8 cellular contexts compared by ENCODE assay signal in the genomic region with DNA sequence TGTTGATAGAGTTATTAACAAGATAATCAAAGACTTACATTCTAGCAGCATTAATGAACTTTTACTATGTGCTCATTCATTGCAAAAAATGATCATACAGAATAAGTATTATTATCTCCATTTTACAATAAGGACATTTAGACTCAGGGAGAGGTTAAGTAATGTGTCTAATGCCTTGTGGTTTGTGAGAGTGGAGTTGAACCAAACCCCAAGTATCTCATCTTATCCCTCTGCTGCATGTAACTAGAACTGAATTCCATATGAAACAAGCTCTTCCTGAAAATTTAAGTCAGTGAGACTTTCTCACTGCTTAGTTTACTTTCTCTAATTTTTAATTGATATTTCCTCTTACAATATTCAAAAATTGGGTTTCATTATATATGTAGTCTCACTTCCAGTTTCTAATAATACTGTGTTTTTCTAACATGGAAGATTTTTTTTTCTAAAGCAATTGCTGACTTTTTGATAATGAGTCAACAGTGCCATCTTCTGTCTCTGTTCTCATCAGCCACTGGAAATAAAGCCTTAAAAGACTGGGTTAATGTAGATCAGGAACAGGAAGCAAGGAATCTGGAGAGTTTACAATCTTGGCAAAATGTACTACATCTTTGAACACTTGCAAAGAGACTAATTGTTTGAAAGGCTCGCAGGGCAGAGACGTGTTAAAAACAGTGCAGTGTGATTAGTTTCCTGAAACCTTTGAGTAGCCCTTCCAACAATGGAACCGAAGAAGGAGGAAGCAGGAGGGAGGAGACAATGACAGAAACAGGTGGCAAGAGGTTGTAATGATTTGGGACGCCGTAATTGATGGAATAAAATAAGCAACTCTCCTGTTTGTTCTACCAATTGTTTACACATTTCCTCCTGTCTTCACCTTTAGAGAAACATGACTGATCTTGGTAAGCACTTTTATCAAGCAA.
DNase-seq lines count a peak whose midpoint lies in the region; ATAC-seq, FAIRE-seq and TF ChIP-seq lines count a peak whose summit lies in the region.

No MANE protein-coding gene starts in this region.

- DNase-seq in GM12892 (ENCODE audit: insufficient read length): no peak
- DNase-seq in H4 (ENCODE audit: low spot score): peak; percentile 42
- DNase-seq in KBM-7: peak; percentile 34
- no peak for DNase-seq in RWPE2 (ENCODE audit: low spot score)
- DNase-seq in mesendoderm: peak; percentile 58
- no peak for DNase-seq in GM19239 (ENCODE audit: insufficient read length, low spot score)
- DNase-seq in GM19240 (ENCODE audit: insufficient read length, low spot score): no peak
- no peak for DNase-seq in lower leg skin (ENCODE audit: low spot score in 2 of 2)

- no peaks in the 10 kb centered on the region for H3K79me1 ChIP-seq in mesendoderm (ENCODE audit: low read length)

- TF ChIP-seq CTCF in RWPE2 (IDR thresholded peaks at IDR 0.05; ENCODE audit: poor library complexity, severe bottlenecking) (peak; percentile 54), lower leg skin (IDR thresholded peaks at IDR 0.05) (no peak)

- TF ChIP-seq POLR2A in GM12892 (IDR thresholded peaks at IDR 0.05; ENCODE audit: low read depth, low read length) (no peak), lower leg skin (IDR thresholded peaks at IDR 0.05) (no peak)

- H2BK5ac ChIP-seq in mesendoderm (ENCODE audit: low read length): no peak overlapping the region

- H4K5ac ChIP-seq in mesendoderm (ENCODE audit: low read length): no peak overlapping the region

- no peak overlapping the region for H2AK5ac ChIP-seq in mesendoderm (ENCODE audit: low read length)

- no CpG with 5 or more reads among the region's 5 CpGs for WGBS in mesendoderm (ENCODE audit: extremely low coverage, insufficient coverage, low lambda C conversion rate)
- WGBS in lower leg skin, 2 donors: 4% methylated on average over 5 of the region's 5 CpGs

- ATAC-seq in RWPE2 (ENCODE audit: low read depth): no peak; the same call in 2 of the 3 replicates

- no peaks in the 10 kb centered on the region for H3K9me3 ChIP-seq in RWPE2 (ENCODE audit: severe bottlenecking)

- no peak overlapping the region for H3K27ac ChIP-seq in RWPE2 (ENCODE audit: poor library complexity, severe bottlenecking)
- H3K27ac ChIP-seq in mesendoderm (ENCODE audit: low read depth, low read length): no peak overlapping the region

- H3K9ac ChIP-seq in mesendoderm (ENCODE audit: low read length): no peak overlapping the region

- H3K4me1 ChIP-seq in RWPE2 (ENCODE audit: insufficient read depth, poor library complexity, severe bottlenecking) (no peaks in the 10 kb centered on the region), mesendoderm (ENCODE audit: control insufficient read depth, low read depth, low read length) (no peaks in the 10 kb centered on the region)

- FAIRE-seq in GM12892 (lab: Jason Lieb, UNC): peak; percentile 76
- no peak for FAIRE-seq in GM19239 (lab: Jason Lieb, UNC)

- H3K4me2 ChIP-seq in mesendoderm (ENCODE audit: low read length): no peak overlapping the region

- H3K36me3 ChIP-seq in RWPE2 (ENCODE audit: low read depth) (no peaks in the 10 kb centered on the region), mesendoderm (ENCODE audit: control insufficient read depth, insufficient read depth, low read length) (no peaks in the 10 kb centered on the region)

- in situ Hi-C loops in KBM-7 (cut with MboI; ENCODE audit: low pct_unique_long_range_greater_than_20kb, low sequenced_read_pairs): no loop called here

- H2BK15ac ChIP-seq in mesendoderm (replicated peaks; ENCODE audit: low read depth): no peak overlapping the region

- no peak overlapping the region for H3K18ac ChIP-seq in mesendoderm (ENCODE audit: low read length)

- H3K27me3 ChIP-seq in RWPE2 (ENCODE audit: insufficient read depth, poor library complexity, severe bottlenecking) (peaks cover 24% of the 10 kb centered on the region), mesendoderm (ENCODE audit: insufficient read depth, low read length, poor library complexity) (no peaks in the 10 kb centered on the region)

- no peak overlapping the region for H2BK120ac ChIP-seq in mesendoderm (ENCODE audit: low read depth, low read length)

- no peak overlapping the region for H3K56ac ChIP-seq in mesendoderm (ENCODE audit: low read length)

- H4K8ac ChIP-seq in mesendoderm (ENCODE audit: low read depth, low read length): no peak overlapping the region

- no peaks in the 10 kb centered on the region for H3K79me2 ChIP-seq in mesendoderm (ENCODE audit: control insufficient read depth, insufficient read depth, low read length)

- no peak overlapping the region for H3K23ac ChIP-seq in mesendoderm (ENCODE audit: low read length)

- intact Hi-C loops in lower leg skin (cut with DNase I; ENCODE audit: low total_unique reads): no loop called here

- H3K4me3 ChIP-seq in RWPE2 (ENCODE audit: severe bottlenecking) (no peak overlapping the region), mesendoderm (ENCODE audit: low read length) (no peak overlapping the region), lower leg skin (ENCODE audit: low read depth, poor library complexity, severe bottlenecking) (no peak overlapping the region)

- H3K4ac ChIP-seq in mesendoderm (ENCODE audit: low read depth, low read length): no peak overlapping the region

Comparison
In these comparisons a context has a peak if more than half of its experiments do, and no peak if none do; other contexts are left out.
1. DNase-seq: peak in H4 (single experiment), KBM-7 (single experiment) and mesendoderm (single experiment); none in GM12892 (single experiment), RWPE2 (single experiment), GM19239 (single experiment), GM19240 (single experiment) and lower leg skin (0 of 2).